ENCODE assay signal across 12 cellular contexts in genomic region chr2:109317471-109318090, GRCh38.
DNase-seq lines count a peak whose midpoint lies in the region; ATAC-seq and TF ChIP-seq lines count a peak whose summit lies in the region.
"Had no signal": no experiment of that assay in that cellular context is flagged by ENCODE, and none has a peak within 500 bp of the region (broad histone marks: within the 10 kb centered on the region; RNA-seq: fewer than 3 reads in every experiment).

No MANE protein-coding gene starts in this region.

- H3K36me3 ChIP-seq in gastrocnemius medialis: no peaks in the 10 kb centered on the region

- POLR2A ChIA-PET in AG04450 (lab: Yijun Ruan, JAX): interaction anchor here (0.6 kb wide), 1 partner anchor 186 kb away, joined by 4 read pairs; no protein-coding TSS in a partner anchor
- POLR2A ChIA-PET in RWPE1 (lab: Yijun Ruan, JAX; ENCODE audit: low non-redundant PET): no interaction called here

- intact Hi-C loops in gastrocnemius medialis (cut with DNase I; ENCODE audit: low total_unique reads): loop anchor here (2.0 to 5.0 kb wide), 2 partner anchors 120 to 189 kb away; partner anchors contain the start of gene SH3RF3

- H3K4me1 ChIP-seq in gastrocnemius medialis: peaks cover 42 to 49% of the 10 kb centered on the region in 2 donors
- peaks cover 8% of the 10 kb centered on the region for H3K4me1 ChIP-seq in foreskin keratinocyte

- ATAC-seq in gastrocnemius medialis (peak in 1 of 2 donors; percentile 55), foreskin keratinocyte (no peak)
- ATAC-seq: naive thymus-derived CD4-positive, alpha-beta T cell had no signal

- CTCF ChIA-PET in AG04450 (lab: Charles Lee): interaction anchor here (0.7 to 0.9 kb wide), 2 partner anchors 13 to 69 kb away, joined by 3 to 5 read pairs; no protein-coding TSS in a partner anchor
- CTCF ChIA-PET in RWPE1 (lab: Yijun Ruan, JAX): no interaction called here

- H3K27ac ChIP-seq in AG04450 (ENCODE audit: low read depth, low read length) (peak overlapping the region; percentile 99), RWPE1 (peak overlapping the region; percentile 97), gastrocnemius medialis (peak overlapping the region; percentile 68 to 77 (median 74)), foreskin keratinocyte (no peak overlapping the region)

- in situ Hi-C loops in gastrocnemius medialis (cut with MboI; ENCODE audit: low sequenced_read_pairs in 4 of 4): loop anchor here in 1 of 4 donors (25.0 kb wide), 1 partner anchor 180 kb away; the partner anchor contains the start of gene SH3RF3

- no peak for TF ChIP-seq POLR2A in gastrocnemius medialis (IDR thresholded peaks at IDR 0.05)

- peak overlapping the region; percentile 31 for H3K4me3 ChIP-seq in AG04450 (ENCODE audit: low read depth, low read length)
- peak overlapping the region; percentile 9 for H3K4me3 ChIP-seq in fibroblast of villous mesenchyme (ENCODE audit: low read depth, low read length)
- H3K4me3 ChIP-seq in gastrocnemius medialis: peak overlapping the region in 3 of 4 donors; percentile 7 to 29 (median 19)
- H3K4me3 ChIP-seq: K562 had no signal

- TF ChIP-seq CTCF in AG04450 (IDR thresholded peaks at IDR 0.05; ENCODE audit: low read depth, low read length) (no peak), RWPE1 (conservative IDR thresholded peaks at IDR 0.05; ENCODE audit: low read depth) (no peak), fibroblast of villous mesenchyme (IDR thresholded peaks at IDR 0.05; ENCODE audit: insufficient read depth, low read depth, low read length) (no peak), gastrocnemius medialis (IDR thresholded peaks at IDR 0.05 in 4 of 5, conservative IDR thresholded peaks at IDR 0.05 in 1 of 5) (no peak), foreskin keratinocyte (conservative IDR thresholded peaks at IDR 0.05) (no peak)

- no peaks in the 10 kb centered on the region for H3K27me3 ChIP-seq in AG04450 (ENCODE audit: control insufficient read depth, insufficient read depth, low read length)
- H3K27me3 ChIP-seq in gastrocnemius medialis: no peaks in the 10 kb centered on the region
- H3K27me3 ChIP-seq in foreskin keratinocyte: peaks cover 64% of the 10 kb centered on the region

- DNase-seq in AG04450 (ENCODE audit: low read depth, low spot score) (no peak), RWPE1 (ENCODE audit: low spot score) (no peak), fibroblast of villous mesenchyme (ENCODE audit: low read depth) (peak; percentile 71), gastrocnemius medialis (peak in 1 of 2 donors; percentile 25), NCI-H526 treated with DMSO at 0.1 percent for 48 hours (lab: John Stamatoyannopoulos, UW) (no peak), anterior cingulate cortex (lab: John Stamatoyannopoulos, UW) (no peak), foreskin keratinocyte (no peak)
- DNase-seq in activated CD4-positive, alpha-beta T cell treated with anti-CD3 and anti-CD28 coated beads for 48 hours: no peak
- DNase-seq: activated naive CD4-positive, alpha-beta T cell treated with anti-CD3 and anti-CD28 coated beads, Interleukin-2, amount 10 ng/mL, durations not matched to agents 7 days and 5 days; naive thymus-derived CD4-positive, alpha-beta T cell; NCI-H524 treated with DMSO at 0.1 percent for 48 hours had no signal

- H3K9me3 ChIP-seq in AG04450 (ENCODE audit: control insufficient read depth, insufficient read depth, low read length): no peaks in the 10 kb centered on the region
- no peaks in the 10 kb centered on the region for H3K9me3 ChIP-seq in gastrocnemius medialis
